Comparison of ENCODE assay signal across 8 cellular contexts in genomic region chr10:69639291-69640195, GRCh38. TPM values are rescaled to one million over a fixed set of nuclear protein-coding genes. Genes with fewer than 3 reads are reported as not detected.
DNase-seq lines count a peak whose midpoint lies in the region; ATAC-seq, FAIRE-seq and TF ChIP-seq lines count a peak whose summit lies in the region.

No MANE protein-coding gene starts in this region.

- intact Hi-C loops in A673 (cut with micrococcal nuclease; ENCODE audit: unreplicated experiment): loop anchor here (1.0 kb wide), 2 partner anchors 119 to 124 kb away; no protein-coding TSS in a partner anchor

- DNase-seq in A673 (ENCODE audit: low spot score) (peak; percentile 69), GM12891 (ENCODE audit: insufficient read length, low spot score) (peak; percentile 62), NCI-H82 treated with DMSO at 0.1 percent for 48 hours (lab: John Stamatoyannopoulos, UW; ENCODE audit: unreplicated experiment) (peak; percentile 25), epithelial cell of proximal tubule (ENCODE audit: low read depth) (peak; percentile 7), mucosa of gallbladder (ENCODE audit: low spot score) (peak; percentile 63)
- peak; percentile 29 for DNase-seq in activated CD8-positive, alpha-beta memory T cell treated with anti-CD3 and anti-CD28 coated beads, Interleukin-2, amount 50 U/mL, for 24 hours (ENCODE audit: extremely low read depth)
- peak; percentile 78 for DNase-seq in stimulated activated CD8-positive, alpha-beta memory T cell treated with anti-CD3 and anti-CD28 coated beads, Interleukin-4, amount 100 ng/mL, for 48 hours

- H3K36me3 ChIP-seq in A673 (ENCODE audit: insufficient read depth, low read length, poor library complexity, severe bottlenecking): no peaks in the 10 kb centered on the region

- FAIRE-seq in GM12891 (lab: Jason Lieb, UNC): peak; percentile 76

- no peaks in the 10 kb centered on the region for H3K27me3 ChIP-seq in A673 (replicated peaks; ENCODE audit: insufficient read depth, low read depth, low read length, poor library complexity)

- H3K4me1 ChIP-seq in A673 (ENCODE audit: insufficient read depth, low read length, poor library complexity, severe bottlenecking): no peaks in the 10 kb centered on the region

- POLR2A ChIA-PET in A673 (lab: Charles Lee; ENCODE audit: low non-redundant PET): no interaction called here

- ATAC-seq in HG03439 (IDR thresholded peaks at IDR 0.05; ENCODE audit: unreplicated experiment): no peak

- no TSS peak for BruUV-seq in A673 (replicated peaks; lab: Mats Ljungman, UMichigan)

- H3K4me3 ChIP-seq in A673 (ENCODE audit: low read depth, low read length, poor library complexity, severe bottlenecking) (no peak overlapping the region), epithelial cell of proximal tubule (ENCODE audit: low read depth, low read length) (no peak overlapping the region)

- peak; percentile 87 for TF ChIP-seq CTCF in A673 (conservative IDR thresholded peaks at IDR 0.05; ENCODE audit: low read depth, low read length)
- TF ChIP-seq CTCF in epithelial cell of proximal tubule (conservative IDR thresholded peaks at IDR 0.05; ENCODE audit: low read depth, low read length): peak; percentile 93

- CTCF ChIA-PET in A673 (lab: Charles Lee): interaction anchor here (1.1 kb wide), 1 partner anchor 124 kb away, joined by 8 read pairs; no protein-coding TSS in a partner anchor

- H3K27ac ChIP-seq in A673 (ENCODE audit: low read depth, low read length, poor library complexity, severe bottlenecking): no peak overlapping the region

- no peaks in the 10 kb centered on the region for H3K9me3 ChIP-seq in A673 (ENCODE audit: low read depth, low read length, poor library complexity, severe bottlenecking)

- no peak for TF ChIP-seq POLR2A in GM12891 (IDR thresholded peaks at IDR 0.05; ENCODE audit: low read depth, low read length)

TF ChIP-seq in GM12891, 5 proteins besides CTCF, POLR2A, EP300 and RAD21:
- TF ChIP-seq SPI1 (IDR thresholded peaks at IDR 0.05; ENCODE audit: low read depth, low read length): no peak
- no peak for TF ChIP-seq PAX5 (IDR thresholded peaks at IDR 0.05; ENCODE audit: insufficient read depth, low read length, severe bottlenecking)
- no peak for TF ChIP-seq TAF1 (IDR thresholded peaks at IDR 0.05; ENCODE audit: low read depth, low read length)
- TF ChIP-seq POLR2AphosphoS5 (IDR thresholded peaks at IDR 0.05; ENCODE audit: low read depth, low read length): no peak
- TF ChIP-seq POU2F2 (IDR thresholded peaks at IDR 0.05; ENCODE audit: low read depth, low read length): no peak

RNA-seq across cellular contexts. Expression of gene FAM241B, which starts 9.5 kb away (rescaled TPM):
- total RNA-seq in A673 (2021): 4.2 and 5.2 TPM in 2 replicates
- 0.23 TPM for polyA plus RNA-seq in GM12891 (2012; ENCODE audit: low read depth, missing spikeins)
- total RNA-seq in epithelial cell of proximal tubule: 4.2 and 6.7 TPM in 2 replicates
- total RNA-seq in mucosa of gallbladder: 4.0 TPM

Comparison
In these comparisons a context has a peak if more than half of its experiments do, and no peak if none do; other contexts are left out.
1. DNase-seq: peak in every context shown above with its lines; median percentile 78 in stimulated activated CD8-positive, alpha-beta memory T cell treated with anti-CD3 and anti-CD28 coated beads, Interleukin-4, amount 100 ng/mL, for 48 hours; 69 in A673; 63 in mucosa of gallbladder; 62 in GM12891; 29 in activated CD8-positive, alpha-beta memory T cell treated with anti-CD3 and anti-CD28 coated beads, Interleukin-2, amount 50 U/mL, for 24 hours; 25 in NCI-H82 treated with DMSO at 0.1 percent for 48 hours; 7 in epithelial cell of proximal tubule.